Comparison of ENCODE assay signal across 18 cellular contexts in the genomic region with DNA sequence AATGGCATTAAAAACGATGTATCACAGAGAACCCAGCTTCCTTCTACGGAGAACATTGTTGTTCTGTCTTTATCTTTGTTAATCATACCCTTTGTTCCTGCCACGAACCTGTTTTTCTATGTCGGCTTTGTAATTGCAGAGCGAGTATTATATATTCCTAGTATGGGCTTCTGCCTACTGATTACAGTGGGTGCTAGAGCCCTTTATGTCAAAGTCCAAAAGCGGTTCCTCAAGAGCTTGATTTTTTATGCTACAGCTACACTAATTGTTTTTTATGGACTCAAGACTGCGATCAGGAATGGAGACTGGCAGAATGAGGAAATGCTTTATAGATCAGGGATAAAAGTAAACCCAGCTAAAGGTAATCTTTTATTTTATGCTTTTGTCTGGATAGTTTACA.
DNase-seq lines count a peak whose midpoint lies in the region; ATAC-seq, FAIRE-seq and TF ChIP-seq lines count a peak whose summit lies in the region.
"Had no signal": no experiment of that assay in that cellular context is flagged by ENCODE, and none has a peak within 500 bp of the region (broad histone marks: within the 10 kb centered on the region; RNA-seq: fewer than 3 reads in every experiment).

No MANE protein-coding gene starts in this region.

- peaks cover 7% of the 10 kb centered on the region for H3K9me3 Mint-ChIP-seq in mesothelial cell of epicardium
- H3K9me3 Mint-ChIP-seq in progenitor cell of endocrine pancreas (ENCODE audit: low read depth): peaks cover 10% of the 10 kb centered on the region
- H3K9me3 Mint-ChIP-seq: CD8-positive, alpha-beta T cell had no signal

- no peaks in the 10 kb centered on the region for H3F3A ChIP-seq in PC-3 (ENCODE audit: low read length, unreplicated experiment)

- CTCF ChIA-PET in PC-3 (lab: Charles Lee): interaction anchor here (0.6 kb wide), 1 partner anchor 269 kb away, joined by 3 read pairs; no protein-coding TSS in a partner anchor

- no peak for TF ChIP-seq CTCF in PC-3 (conservative IDR thresholded peaks at IDR 0.05; ENCODE audit: low read depth, low read length)
- TF ChIP-seq CTCF in dorsolateral prefrontal cortex (IDR thresholded peaks at IDR 0.05 in 54 of 56, conservative IDR thresholded peaks at IDR 0.05 in 2 of 56; ENCODE audit: low read depth in 1 of 56, partially characterized antibody in 56 of 56): no peak
- no peak for TF ChIP-seq CTCF in mesothelial cell of epicardium (IDR thresholded peaks at IDR 0.05; ENCODE audit: unreplicated experiment)
- TF ChIP-seq CTCF in progenitor cell of endocrine pancreas (IDR thresholded peaks at IDR 0.05; ENCODE audit: unreplicated experiment): no peak

- H3K9me3 ChIP-seq in PC-3 (ENCODE audit: low read length): no peaks in the 10 kb centered on the region

- H3K4me3 Mint-ChIP-seq in mesothelial cell of epicardium: no peak overlapping the region
- no peak overlapping the region for H3K4me3 Mint-ChIP-seq in progenitor cell of endocrine pancreas (ENCODE audit: low read depth)
- H3K4me3 Mint-ChIP-seq: CD14-positive monocyte; CD8-positive, alpha-beta T cell had no signal

- no peak overlapping the region for H3K18ac ChIP-seq in mesendoderm (ENCODE audit: low read length)

- H3K27ac ChIP-seq in PC-3 (ENCODE audit: low read length) (no peak overlapping the region), dorsolateral prefrontal cortex (peak overlapping the region in 54 of 59 donors; percentile 10 to 83 (median 63)), mesendoderm (ENCODE audit: low read depth, low read length) (no peak overlapping the region)
- H3K27ac ChIP-seq: 22Rv1 had no signal

- H4K8ac ChIP-seq in mesendoderm (ENCODE audit: low read depth, low read length): no peak overlapping the region

- H3K79me1 ChIP-seq in mesendoderm (ENCODE audit: low read length): no peaks in the 10 kb centered on the region

- H3K23ac ChIP-seq in mesendoderm (ENCODE audit: low read length): no peak overlapping the region

- no peak overlapping the region for H3K4me3 ChIP-seq in PC-3 (ENCODE audit: low read length)
- H3K4me3 ChIP-seq in dorsolateral prefrontal cortex: peak overlapping the region in 9 of 59 donors; percentile 2 to 39 (median 19)
- no peak overlapping the region for H3K4me3 ChIP-seq in mesendoderm (ENCODE audit: low read length)

- no CpG with 5 or more reads among the region's 7 CpGs for WGBS in mesendoderm (ENCODE audit: extremely low coverage, insufficient coverage, low lambda C conversion rate)

- H2BK15ac ChIP-seq in mesendoderm (replicated peaks; ENCODE audit: low read depth): no peak overlapping the region

- no peaks in the 10 kb centered on the region for H3K9me2 ChIP-seq in PC-3 (replicated peaks; ENCODE audit: low read length)

- no peaks in the 10 kb centered on the region for H4K20me1 ChIP-seq in PC-3 (ENCODE audit: low read length)

- H3K36me3 ChIP-seq in PC-3 (ENCODE audit: low read depth, low read length) (no peaks in the 10 kb centered on the region), mesendoderm (ENCODE audit: control insufficient read depth, insufficient read depth, low read length) (no peaks in the 10 kb centered on the region)

- H3K27me3 Mint-ChIP-seq in mesothelial cell of epicardium (ENCODE audit: low read depth): no peaks in the 10 kb centered on the region
- H3K27me3 Mint-ChIP-seq in progenitor cell of endocrine pancreas: no peaks in the 10 kb centered on the region

- no peaks in the 10 kb centered on the region for H3K79me2 ChIP-seq in PC-3 (ENCODE audit: low read length)
- H3K79me2 ChIP-seq in mesendoderm (ENCODE audit: control insufficient read depth, insufficient read depth, low read length): no peaks in the 10 kb centered on the region

- H3K27ac Mint-ChIP-seq in mesothelial cell of epicardium: peak overlapping the region; percentile 47
- peak overlapping the region; percentile 83 for H3K27ac Mint-ChIP-seq in progenitor cell of endocrine pancreas
- H3K27ac Mint-ChIP-seq: CD8-positive, alpha-beta T cell had no signal

- no peak overlapping the region for H2BK120ac ChIP-seq in mesendoderm (ENCODE audit: low read depth, low read length)

- no peak overlapping the region for H2AFZ ChIP-seq in PC-3 (ENCODE audit: low read length)

- no peaks in the 10 kb centered on the region for H3K27me3 ChIP-seq in PC-3 (ENCODE audit: low read length)
- H3K27me3 ChIP-seq in dorsolateral prefrontal cortex: no peaks in the 10 kb centered on the region
- H3K27me3 ChIP-seq in mesendoderm (ENCODE audit: insufficient read depth, low read length, poor library complexity): no peaks in the 10 kb centered on the region

- POLR2A ChIA-PET in PC-3 (lab: Charles Lee; ENCODE audit: unreplicated experiment): no interaction called here

- no peak overlapping the region for H4K5ac ChIP-seq in mesendoderm (ENCODE audit: low read length)

- intact Hi-C loops in PC-3 (cut with micrococcal nuclease) (no loop called here), dorsolateral prefrontal cortex (cut with DNase I) (no loop called here)

- H3K4me1 Mint-ChIP-seq in mesothelial cell of epicardium: no peaks in the 10 kb centered on the region
- peaks cover 17% of the 10 kb centered on the region for H3K4me1 Mint-ChIP-seq in progenitor cell of endocrine pancreas (ENCODE audit: low read depth)

- ATAC-seq in PC-3: no peak
- ATAC-seq in GM19455 (IDR thresholded peaks at IDR 0.05; ENCODE audit: unreplicated experiment): no peak
- ATAC-seq: CD8-positive, alpha-beta T cell; HCT116 had no signal

- H3K9ac ChIP-seq in PC-3 (ENCODE audit: low read length): no peak overlapping the region
- H3K9ac ChIP-seq in mesendoderm (ENCODE audit: low read length): no peak overlapping the region

- H3K4me2 ChIP-seq in PC-3 (ENCODE audit: low read length) (peak overlapping the region; percentile 6; the same call in 1 of the 2 replicates), mesendoderm (ENCODE audit: low read length) (no peak overlapping the region)

- H3K4me1 ChIP-seq in PC-3 (ENCODE audit: insufficient read depth, low read length) (peaks cover 13% of the 10 kb centered on the region), mesendoderm (ENCODE audit: control insufficient read depth, low read depth, low read length) (peaks cover 3% of the 10 kb centered on the region)

- no peak overlapping the region for H3K56ac ChIP-seq in mesendoderm (ENCODE audit: low read length)

- H2BK5ac ChIP-seq in mesendoderm (ENCODE audit: low read length): no peak overlapping the region

- no peak for FAIRE-seq in urothelium cell line (lab: Jason Lieb, UNC)
- FAIRE-seq: D721Med, GM19239 had no signal

- no peak overlapping the region for H2AK5ac ChIP-seq in mesendoderm (ENCODE audit: low read length)

- DNase-seq in PC-3 (no peak), dorsolateral prefrontal cortex (no peak), mesothelial cell of epicardium (ENCODE audit: low spot score in 2 of 2, unreplicated experiment in 2 of 2) (no peak), progenitor cell of endocrine pancreas (ENCODE audit: low spot score, unreplicated experiment) (no peak), mesendoderm (no peak), urothelium cell line (ENCODE audit: low spot score) (no peak)
- no peak for DNase-seq in activated naive CD4-positive, alpha-beta T cell treated with anti-CD3 and anti-CD28 coated beads, Interleukin-2, amount 50 U/mL, for 16 hours
- DNase-seq: CD8-positive, alpha-beta T cell; COR-L47; DMS153; DND-41; GF-D8 had no signal

- BruUV-seq in PC-3 (replicated peaks; lab: Mats Ljungman, UMichigan): no TSS peak

- H3K36me3 Mint-ChIP-seq in mesothelial cell of epicardium: peaks cover 7% of the 10 kb centered on the region
- H3K36me3 Mint-ChIP-seq in progenitor cell of endocrine pancreas (ENCODE audit: insufficient read depth): no peaks in the 10 kb centered on the region
- H3K36me3 Mint-ChIP-seq: CD8-positive, alpha-beta T cell had no signal

- H3K4ac ChIP-seq in mesendoderm (ENCODE audit: low read depth, low read length): no peak overlapping the region

Comparison
In these comparisons a context has a peak if more than half of its experiments do, and no peak if none do; other contexts are left out.
1. H3K27ac ChIP-seq: peak in dorsolateral prefrontal cortex (54 of 59); none in PC-3 (single experiment) and mesendoderm (single experiment).